Comparison of ENCODE assay signal across 15 cellular contexts in the genomic region with DNA sequence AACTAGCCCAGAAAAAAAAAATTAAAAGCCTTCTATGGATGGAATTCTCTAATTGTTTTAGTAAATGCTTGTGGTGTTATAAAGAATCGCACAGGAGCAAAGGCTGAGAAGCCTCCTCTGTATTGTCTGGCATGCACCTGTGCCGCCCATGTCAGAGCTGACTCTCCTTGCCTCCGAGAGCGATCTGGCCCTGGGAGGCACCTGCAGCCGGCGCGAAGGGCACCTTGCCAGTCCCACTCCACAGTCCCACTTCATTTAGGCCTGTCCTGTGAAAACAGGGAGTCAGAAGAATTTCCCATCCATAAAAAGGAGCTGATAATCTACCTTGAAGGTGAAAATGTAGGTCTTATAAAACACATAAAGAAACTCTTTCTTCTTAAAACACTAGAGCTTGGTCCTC.
DNase-seq lines count a peak whose midpoint lies in the region; ATAC-seq and TF ChIP-seq lines count a peak whose summit lies in the region.
"Had no signal": no experiment of that assay in that cellular context is flagged by ENCODE, and none has a peak within 500 bp of the region (broad histone marks: within the 10 kb centered on the region; RNA-seq: fewer than 3 reads in every experiment).

No MANE protein-coding gene starts in this region.

- H3K4me1 ChIP-seq in right atrium auricular region, result no peaks in the 10 kb centered on the region
- H3K4me1 ChIP-seq in heart right ventricle, result peaks cover 0 to 6% (median 0%) of the 10 kb centered on the region in 9 donors
- peaks cover 56 to 62% of the 10 kb centered on the region in 2 donors for H3K4me1 ChIP-seq in thyroid gland

- DNase-seq in right atrium auricular region (ENCODE audit: low spot score), result peak; percentile 48
- no peak for DNase-seq in heart right ventricle
- peak; percentile 53 for DNase-seq in cerebellum (ENCODE audit: low spot score)
- peak; percentile 93 to 94 for DNase-seq in thyroid gland
- DNase-seq in NOMO-1 treated with DMSO at 0.1 percent for 48 hours (lab: John Stamatoyannopoulos, UW; ENCODE audit: unreplicated experiment), result no peak
- DNase-seq in iPS-NIHi11 (ENCODE audit: low spot score), result no peak
- DNase-seq: Calu3; CD4-positive, alpha-beta memory T cell; COR-L47; DMS53; EL; GF-D8; H9 had no signal

- WGBS in heart right ventricle, 2 donors, result 93 to 96% methylated on average over 7 of the region's 7 CpGs
- WGBS in thyroid gland, 2 donors, result 44 to 63% methylated on average over 7 of the region's 7 CpGs

- H3K9me3 ChIP-seq in right atrium auricular region, result no peaks in the 10 kb centered on the region
- no peaks in the 10 kb centered on the region for H3K9me3 ChIP-seq in heart right ventricle
- H3K9me3 ChIP-seq in thyroid gland, result no peaks in the 10 kb centered on the region

- intact Hi-C loops in heart right ventricle (cut with DNase I) (loop anchor here in 6 of 10 donors (10.0 kb wide), 3 partner anchors 200 to 380 kb away; no protein-coding TSS in a partner anchor), thyroid gland (cut with DNase I) (no loop called here)

- TF ChIP-seq CTCF in right atrium auricular region (IDR thresholded peaks at IDR 0.05), result no peak
- no peak for TF ChIP-seq CTCF in heart right ventricle (IDR thresholded peaks at IDR 0.05)
- no peak for TF ChIP-seq CTCF in thyroid gland (IDR thresholded peaks at IDR 0.05)

- H3K27ac ChIP-seq in right atrium auricular region (no peak overlapping the region), heart right ventricle (no peak overlapping the region), thyroid gland (peak overlapping the region; percentile 57 to 84 (median 75))

- H3K36me3 ChIP-seq in right atrium auricular region, result no peaks in the 10 kb centered on the region
- no peaks in the 10 kb centered on the region for H3K36me3 ChIP-seq in heart right ventricle
- no peaks in the 10 kb centered on the region for H3K36me3 ChIP-seq in thyroid gland

- H3K4me3 ChIP-seq in right atrium auricular region, result no peak overlapping the region
- no peak overlapping the region for H3K4me3 ChIP-seq in heart right ventricle
- H3K4me3 ChIP-seq in thyroid gland (replicated peaks in 1 of 3), result no peak overlapping the region
- H3K4me3 ChIP-seq: GM23338 had no signal

- H3K27me3 ChIP-seq in right atrium auricular region, result no peaks in the 10 kb centered on the region
- H3K27me3 ChIP-seq in heart right ventricle, result peaks cover 0 to 3% (median 0%) of the 10 kb centered on the region in 7 donors
- no peaks in the 10 kb centered on the region for H3K27me3 ChIP-seq in thyroid gland

- peak in 1 of 2 donors; percentile 10 for TF ChIP-seq POLR2A in thyroid gland (IDR thresholded peaks at IDR 0.05)

- ATAC-seq in heart right ventricle, result no peak
- ATAC-seq: GM23338, HCT116 had no signal

Comparison
In these comparisons a context has a peak if more than half of its experiments do, and no peak if none do; other contexts are left out.
1. DNase-seq: peak in right atrium auricular region (single experiment), cerebellum (single experiment) and thyroid gland (2 of 2); none in heart right ventricle (0 of 2), NOMO-1 treated with DMSO at 0.1 percent for 48 hours (single experiment) and iPS-NIHi11 (single experiment).
2. H3K27ac ChIP-seq: peak in thyroid gland (3 of 3); none in right atrium auricular region (0 of 2) and heart right ventricle (0 of 10).